30 cellular contexts compared by ENCODE assay signal in the genomic region with DNA sequence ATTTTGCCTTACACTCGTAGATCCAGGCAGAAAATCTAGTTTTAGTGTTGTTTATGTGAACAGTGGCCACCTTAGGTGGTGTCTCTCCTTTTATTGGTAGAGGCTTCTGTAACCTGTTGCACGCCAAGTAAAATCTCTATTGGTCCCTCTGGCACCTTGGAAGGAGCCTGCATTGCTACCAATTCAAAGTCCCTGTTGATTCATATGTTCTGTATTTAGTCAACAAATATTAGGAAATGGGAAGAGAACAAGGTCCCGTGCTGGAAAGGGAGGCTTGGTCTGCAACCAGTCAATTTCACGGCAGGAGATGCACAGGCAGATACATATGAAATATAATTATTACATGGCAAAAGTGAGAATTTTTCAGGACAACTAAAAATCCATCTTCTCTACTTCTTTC. TPM values are rescaled to one million over a fixed set of nuclear protein-coding genes. Genes with fewer than 3 reads are reported as not detected.
"Had no signal": no experiment of that assay in that cellular context is flagged by ENCODE, and none has a peak within 500 bp of the region (broad histone marks: within the 10 kb centered on the region; RNA-seq: fewer than 3 reads in every experiment).

No MANE protein-coding gene starts in this region.

- H3K27ac ChIP-seq: ascending aorta, brain microvascular endothelial cell, esophagus muscularis mucosa, foreskin keratinocyte, gastrocnemius medialis had no signal

- H3K36me3 ChIP-seq: ascending aorta, brain microvascular endothelial cell, esophagus muscularis mucosa, gastrocnemius medialis, heart left ventricle had no signal

- H3K4me3 ChIP-seq: ascending aorta, esophagus muscularis mucosa, gastrocnemius medialis, heart left ventricle had no signal

- H3K27me3 ChIP-seq: ascending aorta, brain microvascular endothelial cell, esophagus muscularis mucosa, foreskin keratinocyte, gastrocnemius medialis, heart left ventricle had no signal

- ATAC-seq: activated naive CD4-positive, alpha-beta T cell treated with anti-CD3 and anti-CD28 coated beads, Interleukin-2, amount 50 U/mL, for 72 hours; activated T-cell treated with anti-CD3 and anti-CD28 coated beads, Interleukin-2, amount 50 U/mL, for 72 hours; effector memory CD8-positive, alpha-beta T cell; foreskin keratinocyte; gastrocnemius medialis; heart left ventricle had no signal

- H3K9me3 ChIP-seq: ascending aorta, esophagus muscularis mucosa, gastrocnemius medialis, heart left ventricle had no signal

- DNase-seq: activated CD4-positive, alpha-beta memory T cell treated with anti-CD3 and anti-CD28 coated beads, Interleukin-2, amount 10 ng/mL, durations not matched to agents 7 days and 5 days; activated CD4-positive, alpha-beta T cell treated with anti-CD3 and anti-CD28 coated beads for 48 hours; activated CD4-positive, alpha-beta T cell treated with anti-CD3 and anti-CD28 coated beads, Interleukin-2, amount 50 U/mL, for 4 hours; activated CD4-positive, CD25-positive, alpha-beta regulatory T cell; activated CD8-positive, alpha-beta memory T cell treated with anti-CD3 and anti-CD28 coated beads, Interleukin-2, amount 50 U/mL, for 48 hours; activated gamma-delta T cell; activated naive CD4-positive, alpha-beta T cell; activated naive CD4-positive, alpha-beta T cell treated with anti-CD3 and anti-CD28 coated beads, Interleukin-2, amount 10 ng/mL, durations not matched to agents 7 days and 5 days; activated naive CD8-positive, alpha-beta T cell treated with anti-CD3 and anti-CD28 coated beads, Interleukin-2, amount 10 ng/mL, durations not matched to agents 7 days and 5 days; activated T-cell treated with anti-CD3 and anti-CD28 coated beads for 4 hours; activated T-cell treated with anti-CD3 and anti-CD28 coated beads, Interleukin-2, amount 50 U/mL, for 24 hours; activated T-cell treated with anti-CD3 and anti-CD28 coated beads, Interleukin-2, amount 50 U/mL, for 72 hours; brain microvascular endothelial cell; caudate nucleus; cortex of kidney; dermis blood vessel endothelial cell; effector CD4-positive, alpha-beta T cell; effector memory CD8-positive, alpha-beta T cell; erythroblast; foreskin keratinocyte; gastrocnemius medialis; glutamatergic neuron; heart left ventricle; T-helper 1 cell; T-helper 2 cell had no signal

- H3K4me1 ChIP-seq: ascending aorta, foreskin keratinocyte had no signal

RNA-seq across cellular contexts. Expression of a gene that starts 15.4 kb away (rescaled TPM):
- total RNA-seq: activated CD4-positive, alpha-beta memory T cell treated with anti-CD3 and anti-CD28 coated beads, Interleukin-2, amount 10 ng/mL, durations not matched to agents 7 days and 5 days; activated naive CD4-positive, alpha-beta T cell treated with anti-CD3 and anti-CD28 coated beads, Interleukin-2, amount 50 U/mL, for 72 hours; activated naive CD8-positive, alpha-beta T cell treated with anti-CD3 and anti-CD28 coated beads, Interleukin-2, amount 10 ng/mL, durations not matched to agents 7 days and 5 days; activated T-cell treated with anti-CD3 and anti-CD28 coated beads, Interleukin-2, amount 50 U/mL, for 72 hours; ascending aorta; bronchial epithelial cell; chondrocyte; dermis blood vessel endothelial cell; esophagus muscularis mucosa; foreskin keratinocyte; gastrocnemius medialis; heart left ventricle had no signal
- polyA plus RNA-seq: foreskin keratinocyte, heart left ventricle had no signal
